ENCODE assay signal across 18 cellular contexts in the genomic region with DNA sequence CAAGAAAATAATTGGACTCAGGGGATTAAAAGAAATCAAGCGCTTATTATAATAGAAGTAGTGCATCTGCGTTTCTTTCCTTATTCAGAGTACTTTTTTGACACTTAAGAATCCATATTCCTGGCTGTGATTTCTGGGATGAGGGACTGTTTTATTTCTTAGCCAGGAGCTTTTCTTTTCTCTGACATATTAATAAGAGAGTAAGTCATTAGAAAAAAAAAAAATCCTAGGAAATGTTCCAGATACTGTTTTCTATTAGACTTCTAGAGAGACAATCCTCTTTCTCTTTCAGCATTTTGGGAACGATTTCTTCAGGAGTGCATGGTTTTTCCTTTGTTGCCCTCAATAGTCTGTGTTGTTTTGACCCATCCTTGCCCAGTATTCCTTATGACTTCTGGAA.
"Had no signal": no experiment of that assay in that cellular context is flagged by ENCODE, and none has a peak within 500 bp of the region (broad histone marks: within the 10 kb centered on the region; RNA-seq: fewer than 3 reads in every experiment).

No MANE protein-coding gene starts in this region.

- H3K79me2 ChIP-seq: parathyroid adenoma had no signal

- ATAC-seq: foreskin keratinocyte, left colon, natural killer cell, right lobe of liver had no signal

- H3K27me3 ChIP-seq: foreskin keratinocyte, right lobe of liver, stomach, thyroid gland, upper lobe of left lung, vagina had no signal

- H2AFZ ChIP-seq: parathyroid adenoma had no signal

- H3K27ac ChIP-seq: foreskin keratinocyte, parathyroid adenoma, right lobe of liver, upper lobe of left lung had no signal

- H3K36me3 ChIP-seq: prostate gland, right lobe of liver, stomach, thyroid gland, upper lobe of left lung, vagina had no signal

- H3K9me3 ChIP-seq: prostate gland, right lobe of liver, stomach, thyroid gland, upper lobe of left lung, vagina had no signal

- H3K4me1 ChIP-seq: foreskin keratinocyte, parathyroid adenoma, prostate gland, right lobe of liver, thyroid gland had no signal

- H3K4me3 ChIP-seq: prostate gland, right lobe of liver, stomach, thyroid gland, upper lobe of left lung, vagina had no signal

- H3K9ac ChIP-seq: parathyroid adenoma had no signal

- DNase-seq: erythroblast; foreskin keratinocyte; head of caudate nucleus; hippocampal formation; left colon; mesendoderm; natural killer cell; right lobe of liver; small intestine; stimulated activated CD4-positive, alpha-beta T cell treated with anti-CD3 and anti-CD28 coated beads, Interleukin-12 subunit alpha, Interleukin-12 subunit beta, amount 100 ng/mL, for 4 hours; stimulated activated naive CD4-positive, alpha-beta T cell; stomach; substantia nigra; thyroid gland; upper lobe of left lung had no signal
